ENCODE assay signal across 1 cellular context in genomic region chr7:47722126-47722525, GRCh38.
TF ChIP-seq lines count a peak whose summit lies in the region.

No MANE protein-coding gene starts in this region.

TF ChIP-seq in H1, 55 proteins besides CTCF, POLR2A, EP300 and RAD21 (continued from another document):
- TF ChIP-seq, protein P1, sequence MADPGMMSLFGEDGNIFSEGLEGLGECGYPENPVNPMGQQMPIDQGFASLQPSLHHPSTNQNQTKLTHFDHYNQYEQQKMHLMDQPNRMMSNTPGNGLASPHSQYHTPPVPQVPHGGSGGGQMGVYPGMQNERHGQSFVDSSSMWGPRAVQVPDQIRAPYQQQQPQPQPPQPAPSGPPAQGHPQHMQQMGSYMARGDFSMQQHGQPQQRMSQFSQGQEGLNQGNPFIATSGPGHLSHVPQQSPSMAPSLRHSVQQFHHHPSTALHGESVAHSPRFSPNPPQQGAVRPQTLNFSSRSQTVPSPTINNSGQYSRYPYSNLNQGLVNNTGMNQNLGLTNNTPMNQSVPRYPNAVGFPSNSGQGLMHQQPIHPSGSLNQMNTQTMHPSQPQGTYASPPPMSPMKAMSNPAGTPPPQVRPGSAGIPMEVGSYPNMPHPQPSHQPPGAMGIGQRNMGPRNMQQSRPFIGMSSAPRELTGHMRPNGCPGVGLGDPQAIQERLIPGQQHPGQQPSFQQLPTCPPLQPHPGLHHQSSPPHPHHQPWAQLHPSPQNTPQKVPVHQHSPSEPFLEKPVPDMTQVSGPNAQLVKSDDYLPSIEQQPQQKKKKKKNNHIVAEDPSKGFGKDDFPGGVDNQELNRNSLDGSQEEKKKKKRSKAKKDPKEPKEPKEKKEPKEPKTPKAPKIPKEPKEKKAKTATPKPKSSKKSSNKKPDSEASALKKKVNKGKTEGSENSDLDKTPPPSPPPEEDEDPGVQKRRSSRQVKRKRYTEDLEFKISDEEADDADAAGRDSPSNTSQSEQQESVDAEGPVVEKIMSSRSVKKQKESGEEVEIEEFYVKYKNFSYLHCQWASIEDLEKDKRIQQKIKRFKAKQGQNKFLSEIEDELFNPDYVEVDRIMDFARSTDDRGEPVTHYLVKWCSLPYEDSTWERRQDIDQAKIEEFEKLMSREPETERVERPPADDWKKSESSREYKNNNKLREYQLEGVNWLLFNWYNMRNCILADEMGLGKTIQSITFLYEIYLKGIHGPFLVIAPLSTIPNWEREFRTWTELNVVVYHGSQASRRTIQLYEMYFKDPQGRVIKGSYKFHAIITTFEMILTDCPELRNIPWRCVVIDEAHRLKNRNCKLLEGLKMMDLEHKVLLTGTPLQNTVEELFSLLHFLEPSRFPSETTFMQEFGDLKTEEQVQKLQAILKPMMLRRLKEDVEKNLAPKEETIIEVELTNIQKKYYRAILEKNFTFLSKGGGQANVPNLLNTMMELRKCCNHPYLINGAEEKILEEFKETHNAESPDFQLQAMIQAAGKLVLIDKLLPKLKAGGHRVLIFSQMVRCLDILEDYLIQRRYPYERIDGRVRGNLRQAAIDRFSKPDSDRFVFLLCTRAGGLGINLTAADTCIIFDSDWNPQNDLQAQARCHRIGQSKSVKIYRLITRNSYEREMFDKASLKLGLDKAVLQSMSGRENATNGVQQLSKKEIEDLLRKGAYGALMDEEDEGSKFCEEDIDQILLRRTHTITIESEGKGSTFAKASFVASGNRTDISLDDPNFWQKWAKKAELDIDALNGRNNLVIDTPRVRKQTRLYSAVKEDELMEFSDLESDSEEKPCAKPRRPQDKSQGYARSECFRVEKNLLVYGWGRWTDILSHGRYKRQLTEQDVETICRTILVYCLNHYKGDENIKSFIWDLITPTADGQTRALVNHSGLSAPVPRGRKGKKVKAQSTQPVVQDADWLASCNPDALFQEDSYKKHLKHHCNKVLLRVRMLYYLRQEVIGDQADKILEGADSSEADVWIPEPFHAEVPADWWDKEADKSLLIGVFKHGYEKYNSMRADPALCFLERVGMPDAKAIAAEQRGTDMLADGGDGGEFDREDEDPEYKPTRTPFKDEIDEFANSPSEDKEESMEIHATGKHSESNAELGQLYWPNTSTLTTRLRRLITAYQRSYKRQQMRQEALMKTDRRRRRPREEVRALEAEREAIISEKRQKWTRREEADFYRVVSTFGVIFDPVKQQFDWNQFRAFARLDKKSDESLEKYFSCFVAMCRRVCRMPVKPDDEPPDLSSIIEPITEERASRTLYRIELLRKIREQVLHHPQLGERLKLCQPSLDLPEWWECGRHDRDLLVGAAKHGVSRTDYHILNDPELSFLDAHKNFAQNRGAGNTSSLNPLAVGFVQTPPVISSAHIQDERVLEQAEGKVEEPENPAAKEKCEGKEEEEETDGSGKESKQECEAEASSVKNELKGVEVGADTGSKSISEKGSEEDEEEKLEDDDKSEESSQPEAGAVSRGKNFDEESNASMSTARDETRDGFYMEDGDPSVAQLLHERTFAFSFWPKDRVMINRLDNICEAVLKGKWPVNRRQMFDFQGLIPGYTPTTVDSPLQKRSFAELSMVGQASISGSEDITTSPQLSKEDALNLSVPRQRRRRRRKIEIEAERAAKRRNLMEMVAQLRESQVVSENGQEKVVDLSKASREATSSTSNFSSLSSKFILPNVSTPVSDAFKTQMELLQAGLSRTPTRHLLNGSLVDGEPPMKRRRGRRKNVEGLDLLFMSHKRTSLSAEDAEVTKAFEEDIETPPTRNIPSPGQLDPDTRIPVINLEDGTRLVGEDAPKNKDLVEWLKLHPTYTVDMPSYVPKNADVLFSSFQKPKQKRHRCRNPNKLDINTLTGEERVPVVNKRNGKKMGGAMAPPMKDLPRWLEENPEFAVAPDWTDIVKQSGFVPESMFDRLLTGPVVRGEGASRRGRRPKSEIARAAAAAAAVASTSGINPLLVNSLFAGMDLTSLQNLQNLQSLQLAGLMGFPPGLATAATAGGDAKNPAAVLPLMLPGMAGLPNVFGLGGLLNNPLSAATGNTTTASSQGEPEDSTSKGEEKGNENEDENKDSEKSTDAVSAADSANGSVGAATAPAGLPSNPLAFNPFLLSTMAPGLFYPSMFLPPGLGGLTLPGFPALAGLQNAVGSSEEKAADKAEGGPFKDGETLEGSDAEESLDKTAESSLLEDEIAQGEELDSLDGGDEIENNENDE (IDR thresholded peaks at IDR 0.05; ENCODE audit: insufficient replicate concordance, low read length), result no peak
- TF ChIP-seq TCF12 (IDR thresholded peaks at IDR 0.05; ENCODE audit: low read depth, low read length) (no peak), MAFK (IDR thresholded peaks at IDR 0.05; ENCODE audit: low read depth, low read length) (no peak), NRF1 (IDR thresholded peaks at IDR 0.05; ENCODE audit: low read depth, low read length) (no peak), JUND (IDR thresholded peaks at IDR 0.05; ENCODE audit: low read length) (no peak), EGR1 (IDR thresholded peaks at IDR 0.05; ENCODE audit: borderline replicate concordance, low read depth, low read length) (no peak), BCL11A (IDR thresholded peaks at IDR 0.05; ENCODE audit: low read depth in 2 of 2, low read length in 2 of 2) (no peak)
